ENCODE assay signal across 9 cellular contexts in genomic region chr14:61104358-61104757, GRCh38.
DNase-seq lines count a peak whose midpoint lies in the region; ATAC-seq and TF ChIP-seq lines count a peak whose summit lies in the region.
"Had no signal": no experiment of that assay in that cellular context is flagged by ENCODE, and none has a peak within 500 bp of the region (broad histone marks: within the 10 kb centered on the region; RNA-seq: fewer than 3 reads in every experiment).

No MANE protein-coding gene starts in this region.

- H3K36me3 Mint-ChIP-seq in CD8-positive, alpha-beta memory T cell = peaks cover 0 to 5% (median 4%) of the 10 kb centered on the region in 3 donors
- H3K36me3 Mint-ChIP-seq in osteocyte (ENCODE audit: unreplicated experiment) = peaks cover 7% of the 10 kb centered on the region

- no peaks in the 10 kb centered on the region for H3K27me3 ChIP-seq in CD8-positive, alpha-beta memory T cell (ENCODE audit: insufficient read depth, low read length, poor library complexity, severe bottlenecking)

- H3K36me3 ChIP-seq in CD8-positive, alpha-beta memory T cell (ENCODE audit: insufficient read depth, low read length) = no peaks in the 10 kb centered on the region

- H3K4me3 Mint-ChIP-seq in CD8-positive, alpha-beta memory T cell = no peak overlapping the region
- no peak overlapping the region for H3K4me3 Mint-ChIP-seq in osteocyte (ENCODE audit: unreplicated experiment)

- POLR2A ChIA-PET in CD8-positive, alpha-beta memory T cell (lab: Charles Lee) = no interaction called here

- H3K9me3 Mint-ChIP-seq in CD8-positive, alpha-beta memory T cell = peaks cover 0 to 6% (median 0%) of the 10 kb centered on the region in 5 donors
- no peaks in the 10 kb centered on the region for H3K9me3 Mint-ChIP-seq in osteocyte (ENCODE audit: unreplicated experiment)

- ATAC-seq in HG03432 (IDR thresholded peaks at IDR 0.05; ENCODE audit: unreplicated experiment) (no peak), HG02938 (IDR thresholded peaks at IDR 0.05; ENCODE audit: unreplicated experiment) (no peak)

- DNase-seq in CD8-positive, alpha-beta memory T cell = no peak
- DNase-seq in Kasumi-1 (lab: John Stamatoyannopoulos, UW) (peak; percentile 23 to 31), coronary artery (ENCODE audit: low spot score) (no peak), osteocyte (ENCODE audit: extremely low spot score, unreplicated experiment) (no peak)
- no peak for DNase-seq in NK-92 treated with Interleukin-12 subunit alpha and Interleukin-12 subunit beta, amount 100 ng/mL, for 24 hours (lab: John Stamatoyannopoulos, UW)
- no peak for DNase-seq in activated naive CD4-positive, alpha-beta T cell treated with anti-CD3 and anti-CD28 coated beads, Interleukin-2, amount 50 U/mL, for 16 hours
- DNase-seq: NCI-H526 treated with DMSO at 0.1 percent for 48 hours had no signal

- peak overlapping the region; percentile 67 for H3K27ac ChIP-seq in CD8-positive, alpha-beta memory T cell (ENCODE audit: low read depth, low read length)
- peak overlapping the region; percentile 63 to 86 for H3K27ac ChIP-seq in coronary artery

- peaks cover 0 to 3% of the 10 kb centered on the region in 2 donors for H3K27me3 Mint-ChIP-seq in CD8-positive, alpha-beta memory T cell
- H3K27me3 Mint-ChIP-seq in osteocyte (ENCODE audit: unreplicated experiment) = no peaks in the 10 kb centered on the region

- TF ChIP-seq CTCF in coronary artery (IDR thresholded peaks at IDR 0.05) = no peak
- TF ChIP-seq CTCF in osteocyte (IDR thresholded peaks at IDR 0.05) = no peak

- H3K4me3 ChIP-seq in CD8-positive, alpha-beta memory T cell (ENCODE audit: low read length) = no peak overlapping the region
- peak overlapping the region; percentile 44 for H3K4me3 ChIP-seq in coronary artery

- no peaks in the 10 kb centered on the region for H3K4me1 Mint-ChIP-seq in CD8-positive, alpha-beta memory T cell
- H3K4me1 Mint-ChIP-seq in osteocyte (ENCODE audit: unreplicated experiment) = peaks cover 73% of the 10 kb centered on the region

- no peaks in the 10 kb centered on the region for H3K9me3 ChIP-seq in CD8-positive, alpha-beta memory T cell (ENCODE audit: low read length)

- CTCF ChIA-PET in CD8-positive, alpha-beta memory T cell (lab: Charles Lee) = no interaction called here

- no peak overlapping the region for H3K27ac Mint-ChIP-seq in CD8-positive, alpha-beta memory T cell
- H3K27ac Mint-ChIP-seq in osteocyte (ENCODE audit: unreplicated experiment) = peak overlapping the region; percentile 96

- H3K4me1 ChIP-seq in CD8-positive, alpha-beta memory T cell (ENCODE audit: insufficient read depth, low read length) = no peaks in the 10 kb centered on the region

Comparison
In these comparisons a context has a peak if more than half of its experiments do, and no peak if none do; other contexts are left out.
1. DNase-seq: peak in Kasumi-1 (2 of 2); none in CD8-positive, alpha-beta memory T cell (0 of 5), coronary artery (single experiment), osteocyte (single experiment), NK-92 treated with Interleukin-12 subunit alpha and Interleukin-12 subunit beta, amount 100 ng/mL, for 24 hours (single experiment) and activated naive CD4-positive, alpha-beta T cell treated with anti-CD3 and anti-CD28 coated beads, Interleukin-2, amount 50 U/mL, for 16 hours (single experiment).